ENCODE assay signal across 8 cellular contexts in genomic region chr20:25407311-25408169, GRCh38.
DNase-seq lines count a peak whose midpoint lies in the region; ATAC-seq, FAIRE-seq and TF ChIP-seq lines count a peak whose summit lies in the region.

Gene GINS1 (plus strand): TSS chr20:25407673. CDS start chr20:25407821, 148 bp downstream.

- no peaks in the 10 kb centered on the region for H3K27me3 ChIP-seq in NT2/D1 (ENCODE audit: insufficient read depth, insufficient read length)

- peak within 1 kb of the TSS; percentile 80 for H3K4me3 ChIP-seq in NT2/D1 (ENCODE audit: insufficient read length, low read depth)

- peaks cover 19% of the 10 kb centered on the region; the same call in 1 of the 2 replicates for H3K9me3 ChIP-seq in NT2/D1 (ENCODE audit: insufficient read depth, low read length)

- FAIRE-seq in D721Med (lab: Jason Lieb, UNC): no peak

- H3K9ac ChIP-seq in NT2/D1 (ENCODE audit: insufficient read length, low read depth): peak within 1 kb of the TSS; percentile 89

- peak; percentile 88 for ATAC-seq in GM21423 (IDR thresholded peaks at IDR 0.05; ENCODE audit: unreplicated experiment)

- peaks cover 1% of the 10 kb centered on the region for H3K4me1 ChIP-seq in NT2/D1 (ENCODE audit: insufficient read depth, insufficient read length)

- DNase-seq in D721Med (ENCODE audit: insufficient read length, low spot score) (peak; percentile 73), HUDEP-2 (lab: John Stamatoyannopoulos, UW; ENCODE audit: unreplicated experiment in 76 of 76) (peak in 75 of 76 experiments; percentile 10 to 89 (median 75)), NT2/D1 (ENCODE audit: low read depth, low spot score) (peak; percentile 88), epidermal melanocyte (ENCODE audit: insufficient read length, low spot score) (peak; percentile 76), middle frontal gyrus (ENCODE audit: extremely low spot score, low spot score) (peak; percentile 78)
- DNase-seq in activated CD8-positive, alpha-beta memory T cell treated with anti-CD3 and anti-CD28 coated beads, Interleukin-2, amount 50 U/mL, for 1 hour (ENCODE audit: extremely low read depth): peak; percentile 17
- peak; percentile 79 to 81 for DNase-seq in stimulated activated CD8-positive, alpha-beta memory T cell treated with anti-CD3 and anti-CD28 coated beads, Interleukin-15, amount 100 ng/mL, for 48 hours (ENCODE audit: low read depth in 2 of 2)

- H3K36me3 ChIP-seq in NT2/D1 (ENCODE audit: insufficient read depth, insufficient read length, low read length): peaks cover 17% of the 10 kb centered on the region

- TF ChIP-seq CTCF in D721Med (IDR thresholded peaks at IDR 0.05; ENCODE audit: insufficient read depth, missing control alignments): no peak

Comparison
In these comparisons a context has a peak if more than half of its experiments do, and no peak if none do; other contexts are left out.
1. Peak in every context shown above with its lines: DNase-seq, ATAC-seq and H3K4me3 ChIP-seq.
2. DNase-seq: peak in every context shown above with its lines; median percentile 88 in NT2/D1; 80 in stimulated activated CD8-positive, alpha-beta memory T cell treated with anti-CD3 and anti-CD28 coated beads, Interleukin-15, amount 100 ng/mL, for 48 hours; 78 in middle frontal gyrus; 76 in epidermal melanocyte; 75 in HUDEP-2; 73 in D721Med; 17 in activated CD8-positive, alpha-beta memory T cell treated with anti-CD3 and anti-CD28 coated beads, Interleukin-2, amount 50 U/mL, for 1 hour.